In genomic region chr4:3530663-3531254, GRCh38 we compare ENCODE assay signal across 8 cellular contexts. TPM values are rescaled to one million over a fixed set of nuclear protein-coding genes. Genes with fewer than 3 reads are reported as not detected.
A peak's percentile ranks its signal among the peaks of the same experiment; 100 is the strongest.
DNase-seq lines count a peak whose midpoint lies in the region; ATAC-seq and TF ChIP-seq lines count a peak whose summit lies in the region.

No MANE protein-coding gene starts in this region.

- no peaks in the 10 kb centered on the region for H3F3A ChIP-seq in neural cell (ENCODE audit: insufficient read depth, low read length, poor library complexity, severe bottlenecking)

- H3K36me3 ChIP-seq in BLaER1 treated with 17β-estradiol and CSF1 and Interleukin-3, amounts not matched to agents 10 nM and 100 nM = peaks cover 7 to 43% (median 22%) of the 10 kb centered on the region in 11 experiments; a peak in 19 of 22 replicates
- peaks cover 7% of the 10 kb centered on the region for H3K36me3 ChIP-seq in effector memory CD4-positive, alpha-beta T cell (ENCODE audit: control insufficient read depth, insufficient read depth, low read length)
- H3K36me3 ChIP-seq in neural cell (ENCODE audit: insufficient read depth, low read length) = no peaks in the 10 kb centered on the region

- TF ChIP-seq RAD21 in neural cell (conservative IDR thresholded peaks at IDR 0.05) = no peak

- H4K20me1 ChIP-seq in BLaER1 treated with 17β-estradiol and CSF1 and Interleukin-3, amounts not matched to agents 10 nM and 100 nM = peaks cover 49 to 64% (median 61%) of the 10 kb centered on the region in 11 experiments
- no peaks in the 10 kb centered on the region for H4K20me1 ChIP-seq in neural cell (ENCODE audit: insufficient read depth)

- ATAC-seq in GM21717 (IDR thresholded peaks at IDR 0.05; ENCODE audit: unreplicated experiment) = no peak
- ATAC-seq in GM21737 (IDR thresholded peaks at IDR 0.05; ENCODE audit: unreplicated experiment) = no peak
- no peak for ATAC-seq in GM18517 (IDR thresholded peaks at IDR 0.05; ENCODE audit: unreplicated experiment)

- TF ChIP-seq EP300 in neural cell (conservative IDR thresholded peaks at IDR 0.05; ENCODE audit: poor library complexity, severe bottlenecking) = no peak

- peak overlapping the region; percentile 91 to 100 (median 99) for H3K4me2 ChIP-seq in BLaER1 treated with 17β-estradiol and CSF1 and Interleukin-3, amounts not matched to agents 10 nM and 100 nM
- peak overlapping the region; percentile 87 for H3K4me2 ChIP-seq in neural cell (ENCODE audit: low read length)

- peak overlapping the region; percentile 81 to 92 (median 90); a peak in 21 of 22 replicates for H3K9ac ChIP-seq in BLaER1 treated with 17β-estradiol and CSF1 and Interleukin-3, amounts not matched to agents 10 nM and 100 nM
- peak overlapping the region; percentile 80 for H3K9ac ChIP-seq in neural cell (ENCODE audit: low read length)

- DNase-seq in MV-4-11 (lab: John Stamatoyannopoulos, UW) = peak; percentile 28
- DNase-seq in effector memory CD4-positive, alpha-beta T cell = no peak
- no peak for DNase-seq in nucleus accumbens (lab: John Stamatoyannopoulos, UW)

- H3K4me1 ChIP-seq in BLaER1 treated with 17β-estradiol and CSF1 and Interleukin-3, amounts not matched to agents 10 nM and 100 nM = peaks cover 57 to 67% (median 65%) of the 10 kb centered on the region in 10 experiments
- H3K4me1 ChIP-seq in effector memory CD4-positive, alpha-beta T cell (ENCODE audit: control insufficient read depth, insufficient read depth, low read length, poor library complexity, severe bottlenecking) = peaks cover 19% of the 10 kb centered on the region

- no peak for TF ChIP-seq CTCF in neural cell (IDR thresholded peaks at IDR 0.05; ENCODE audit: poor library complexity, severe bottlenecking)

- H3K27ac ChIP-seq in BLaER1 treated with 17β-estradiol and CSF1 and Interleukin-3, amounts not matched to agents 10 nM and 100 nM = peak overlapping the region in 9 of 11 experiments; percentile 44 to 91 (median 82); a peak in 18 of 22 replicates
- no peak overlapping the region for H3K27ac ChIP-seq in effector memory CD4-positive, alpha-beta T cell (ENCODE audit: insufficient read depth, low read length, poor library complexity, severe bottlenecking)
- no peak overlapping the region for H3K27ac ChIP-seq in neural cell (ENCODE audit: low read length)

- H3K27me3 ChIP-seq in BLaER1 treated with 17β-estradiol and CSF1 and Interleukin-3, amounts not matched to agents 10 nM and 100 nM = peaks cover 0 to 8% (median 0%) of the 10 kb centered on the region in 11 experiments; a peak in 6 of 22 replicates
- H3K27me3 ChIP-seq in effector memory CD4-positive, alpha-beta T cell (replicated peaks; ENCODE audit: control insufficient read depth, insufficient read depth, low read length, poor library complexity, severe bottlenecking) = no peaks in the 10 kb centered on the region
- H3K27me3 ChIP-seq in neural cell (ENCODE audit: insufficient read depth, low read depth, low read length) = no peaks in the 10 kb centered on the region

- H3K4me3 ChIP-seq in BLaER1 treated with 17β-estradiol and CSF1 and Interleukin-3, amounts not matched to agents 10 nM and 100 nM = peak overlapping the region; percentile 74 to 96 (median 84)
- H3K4me3 ChIP-seq in effector memory CD4-positive, alpha-beta T cell (ENCODE audit: insufficient read depth, low read depth, low read length, poor library complexity, severe bottlenecking) = peak overlapping the region; percentile 12
- peak overlapping the region; percentile 89 for H3K4me3 ChIP-seq in neural cell (ENCODE audit: low read length)

- H2AFZ ChIP-seq in neural cell (ENCODE audit: low read depth, low read length) = no peak overlapping the region

- H3K9me3 ChIP-seq in BLaER1 treated with 17β-estradiol and CSF1 and Interleukin-3, amounts not matched to agents 10 nM and 100 nM (replicated peaks in 1 of 11) = no peaks in the 10 kb centered on the region
- H3K9me3 ChIP-seq in effector memory CD4-positive, alpha-beta T cell (ENCODE audit: control insufficient read depth, low read length) = no peaks in the 10 kb centered on the region
- no peaks in the 10 kb centered on the region for H3K9me3 ChIP-seq in neural cell (ENCODE audit: low read length)

- no peaks in the 10 kb centered on the region for H3K9me2 ChIP-seq in neural cell (ENCODE audit: insufficient read depth, low read length)

- peaks cover 24% of the 10 kb centered on the region for H3K79me2 ChIP-seq in neural cell (replicated peaks; ENCODE audit: insufficient read depth, low read length)

TF ChIP-seq in neural cell, 6 proteins besides CTCF, POLR2A, EP300 and RAD21:
- no peak for TF ChIP-seq EZH2 (IDR thresholded peaks at IDR 0.05; ENCODE audit: borderline replicate concordance, insufficient read depth, low read length, poor library complexity, severe bottlenecking)
- no peak for TF ChIP-seq MXI1 (conservative IDR thresholded peaks at IDR 0.05; ENCODE audit: poor library complexity, severe bottlenecking)
- no peak for TF ChIP-seq REST (IDR thresholded peaks at IDR 0.05; ENCODE audit: borderline replicate concordance)
- TF ChIP-seq TAF1 (IDR thresholded peaks at IDR 0.05; ENCODE audit: low read depth) = no peak
- no peak for TF ChIP-seq POLR2AphosphoS5 (IDR thresholded peaks at IDR 0.05)
- no peak for TF ChIP-seq SMC3 (conservative IDR thresholded peaks at IDR 0.05; ENCODE audit: poor library complexity)

RNA-seq across cellular contexts. Expression of gene LRPAP1, which starts 1.5 kb away (rescaled TPM):
- 91.1 and 123 TPM in 2 replicates for polyA plus RNA-seq in neural cell
- 36.8 and 62.6 TPM in 2 replicates for polyA minus RNA-seq in neural cell

Comparison
In these comparisons a context has a peak if more than half of its experiments do, and no peak if none do; other contexts are left out.
1. H3K27ac ChIP-seq: peak in BLaER1 treated with 17β-estradiol and CSF1 and Interleukin-3, amounts not matched to agents 10 nM and 100 nM (9 of 11); none in effector memory CD4-positive, alpha-beta T cell (single experiment) and neural cell (single experiment).
2. H3K4me3 ChIP-seq: peak in every context shown above with its lines; median percentile 89 in neural cell; 84 in BLaER1 treated with 17β-estradiol and CSF1 and Interleukin-3, amounts not matched to agents 10 nM and 100 nM; 12 in effector memory CD4-positive, alpha-beta T cell.